1 cellular context compared by ENCODE assay signal in genomic region chr1:40310983-40311642, GRCh38.
TF ChIP-seq lines count a peak whose summit lies in the region.

No MANE protein-coding gene starts in this region.

TF ChIP-seq in HepG2, 621 proteins besides CTCF, POLR2A, EP300 and RAD21:
- TF ChIP-seq ZBTB33 (CRISPR knock-in tag; IDR thresholded peaks at IDR 0.05) = peak; percentile 96
- TF ChIP-seq ZNF205 (CRISPR knock-in tag; IDR thresholded peaks at IDR 0.05) = no peak
- no peak for TF ChIP-seq MTERF4 (CRISPR knock-in tag; IDR thresholded peaks at IDR 0.05)
